9 cellular contexts compared by ENCODE assay signal in the genomic region with DNA sequence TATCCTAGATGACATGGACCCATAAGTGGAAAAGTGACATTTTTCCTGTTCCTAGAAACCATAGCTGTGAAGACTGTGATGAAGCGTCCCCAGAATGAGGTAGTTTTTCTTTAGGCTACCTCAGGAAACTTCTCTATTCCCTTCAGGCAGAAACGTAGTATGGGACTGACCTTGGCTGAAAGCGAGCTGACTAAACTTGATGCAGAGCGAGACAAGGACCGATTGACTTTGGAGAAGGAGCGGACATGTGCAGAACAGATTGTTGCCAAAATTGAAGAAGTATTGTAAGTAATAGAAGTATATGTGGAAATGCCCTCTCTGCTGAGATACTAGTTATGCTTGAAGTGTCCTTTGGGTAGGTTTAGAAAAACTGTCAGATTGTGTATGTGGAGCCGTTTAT.
"Had no signal": no experiment of that assay in that cellular context is flagged by ENCODE, and none has a peak within 500 bp of the region (broad histone marks: within the 10 kb centered on the region; RNA-seq: fewer than 3 reads in every experiment).

No MANE protein-coding gene starts in this region.

- H3K9me3 Mint-ChIP-seq: GM23338, H9, HFFc6 had no signal

- H3K4me3 Mint-ChIP-seq: GM23338, H9, HFFc6 had no signal

- H3K4me1 ChIP-seq: HAP-1 had no signal

- H3K27ac Mint-ChIP-seq: GM23338, HFFc6 had no signal

- ATAC-seq: GM23338, HCT116 had no signal

- H3K4me3 ChIP-seq: GM23248, GM23338, HAP-1 had no signal

- H3K27ac ChIP-seq: GM23248 had no signal

- H3K9me3 ChIP-seq: HAP-1 had no signal

- DNase-seq: GM23248, GOT3, H7, H9, HCEC 1CT, HFFc6 had no signal
